In genomic region chr1:158329300-158329699, GRCh38 we compare ENCODE assay signal across 17 cellular contexts. TPM values are rescaled to one million over a fixed set of nuclear protein-coding genes. Genes with fewer than 3 reads are reported as not detected.
DNase-seq lines count a peak whose midpoint lies in the region; ATAC-seq and TF ChIP-seq lines count a peak whose summit lies in the region.
"Had no signal": no experiment of that assay in that cellular context is flagged by ENCODE, and none has a peak within 500 bp of the region (broad histone marks: within the 10 kb centered on the region; RNA-seq: fewer than 3 reads in every experiment).

No MANE protein-coding gene starts in this region.

- H3K27ac ChIP-seq in BLaER1 treated with 17β-estradiol and CSF1 and Interleukin-3, amounts not matched to agents 10 nM and 100 nM = peak overlapping the region in 1 of 11 experiments; percentile 7; a peak in 1 of 22 replicates
- no peak overlapping the region for H3K27ac ChIP-seq in CD4-positive, alpha-beta memory T cell (ENCODE audit: low read depth, low read length)

- H3K36me3 ChIP-seq in BLaER1 treated with 17β-estradiol and CSF1 and Interleukin-3, amounts not matched to agents 10 nM and 100 nM = no peaks in the 10 kb centered on the region
- H3K36me3 ChIP-seq in CD4-positive, alpha-beta memory T cell (ENCODE audit: insufficient read depth, low read length) = no peaks in the 10 kb centered on the region
- H3K36me3 ChIP-seq: HAP-1 had no signal

- H3K9me3 Mint-ChIP-seq in stimulated activated naive B cell treated with anti-CD40 and anti-IgM and Interleukin-4, amounts not matched to agents 10 μg/mL and 1 μg/mL and 100 μg/mL, for 72 hours = no peaks in the 10 kb centered on the region
- H3K9me3 Mint-ChIP-seq in CD4-positive, alpha-beta memory T cell = peaks cover 0 to 3% (median 0%) of the 10 kb centered on the region in 8 donors
- H3K9me3 Mint-ChIP-seq: CD4-positive, CD25-positive, alpha-beta regulatory T cell; CD8-positive, alpha-beta memory T cell had no signal

- peak overlapping the region in 10 of 11 experiments; percentile 6 to 64 (median 34); a peak in 12 of 22 replicates for H3K4me2 ChIP-seq in BLaER1 treated with 17β-estradiol and CSF1 and Interleukin-3, amounts not matched to agents 10 nM and 100 nM

- H3K27me3 Mint-ChIP-seq in stimulated activated naive B cell treated with anti-CD40 and anti-IgM and Interleukin-4, amounts not matched to agents 10 μg/mL and 1 μg/mL and 100 μg/mL, for 72 hours = no peaks in the 10 kb centered on the region
- H3K27me3 Mint-ChIP-seq in CD4-positive, alpha-beta memory T cell = peaks cover 6 to 16% of the 10 kb centered on the region in 2 donors

- no peaks in the 10 kb centered on the region for H4K20me1 ChIP-seq in BLaER1 treated with 17β-estradiol and CSF1 and Interleukin-3, amounts not matched to agents 10 nM and 100 nM

- no peak overlapping the region for H3K4me3 ChIP-seq in BLaER1 treated with 17β-estradiol and CSF1 and Interleukin-3, amounts not matched to agents 10 nM and 100 nM
- H3K4me3 ChIP-seq in Jurkat, Clone E6-1 (ENCODE audit: low read length) = peak overlapping the region; percentile 14
- no peak overlapping the region for H3K4me3 ChIP-seq in CD4-positive, alpha-beta memory T cell (ENCODE audit: low read length in 2 of 2)
- H3K4me3 ChIP-seq: HAP-1 had no signal

- H3K9ac ChIP-seq in BLaER1 treated with 17β-estradiol and CSF1 and Interleukin-3, amounts not matched to agents 10 nM and 100 nM = no peak overlapping the region

- peaks cover 27 to 28% of the 10 kb centered on the region in 2 donors for H3K4me1 Mint-ChIP-seq in stimulated activated naive B cell treated with anti-CD40 and anti-IgM and Interleukin-4, amounts not matched to agents 10 μg/mL and 1 μg/mL and 100 μg/mL, for 72 hours
- H3K4me1 Mint-ChIP-seq in CD4-positive, alpha-beta memory T cell = peaks cover 4 to 11% (median 7%) of the 10 kb centered on the region in 4 donors

- peak overlapping the region; percentile 68 for H3K27ac Mint-ChIP-seq in stimulated activated naive B cell treated with anti-CD40 and anti-IgM and Interleukin-4, amounts not matched to agents 10 μg/mL and 1 μg/mL and 100 μg/mL, for 72 hours
- H3K27ac Mint-ChIP-seq in CD4-positive, alpha-beta memory T cell = no peak overlapping the region
- H3K27ac Mint-ChIP-seq: CD4-positive, CD25-positive, alpha-beta regulatory T cell; CD8-positive, alpha-beta memory T cell had no signal

- no peak overlapping the region for H3K4me3 Mint-ChIP-seq in stimulated activated naive B cell treated with anti-CD40 and anti-IgM and Interleukin-4, amounts not matched to agents 10 μg/mL and 1 μg/mL and 100 μg/mL, for 72 hours
- no peak overlapping the region for H3K4me3 Mint-ChIP-seq in CD4-positive, alpha-beta memory T cell
- H3K4me3 Mint-ChIP-seq: CD4-positive, CD25-positive, alpha-beta regulatory T cell; CD8-positive, alpha-beta memory T cell had no signal

- intact Hi-C loops in CD4-positive, alpha-beta memory T cell (cut with micrococcal nuclease) = loop anchor here (1.0 kb wide), 1 partner anchor 126 kb away; no protein-coding TSS in a partner anchor

- CTCF ChIA-PET in HEK293T (lab: Yijun Ruan, JAX) = no interaction called here
- CTCF ChIA-PET in CD4-positive, alpha-beta memory T cell (lab: Charles Lee; ENCODE audit: partially characterized antibody) = interaction anchor here (1.3 to 3.1 kb wide), 2 partner anchors 124 to 743 kb away, joined by 3 to 33 read pairs; no protein-coding TSS in a partner anchor

- peaks cover 0 to 25% (median 10%) of the 10 kb centered on the region in 11 experiments; a peak in 18 of 22 replicates for H3K9me3 ChIP-seq in BLaER1 treated with 17β-estradiol and CSF1 and Interleukin-3, amounts not matched to agents 10 nM and 100 nM (replicated peaks in 1 of 11)
- no peaks in the 10 kb centered on the region for H3K9me3 ChIP-seq in CD4-positive, alpha-beta memory T cell (ENCODE audit: control insufficient read depth in 1 of 2, low read length in 2 of 2)
- H3K9me3 ChIP-seq: HAP-1 had no signal

- no peak for DNase-seq in Jurkat, Clone E6-1 (ENCODE audit: low read depth, low spot score)
- DNase-seq in stimulated activated naive B cell treated with anti-CD40 and anti-IgM and Interleukin-4, amounts not matched to agents 10 μg/mL and 1 μg/mL and 100 μg/mL, for 72 hours = no peak
- DNase-seq in HEK293T (ENCODE audit: extremely low spot score) (no peak), NCI-H2081 treated with DMSO at 0.1 percent for 48 hours (lab: John Stamatoyannopoulos, UW) (no peak)
- DNase-seq in CD4-positive, alpha-beta memory T cell = no peak
- DNase-seq: C1 segment of cervical spinal cord; CD4-positive, CD25-positive, alpha-beta regulatory T cell; CD8-positive, alpha-beta memory T cell; DMS 273 treated with DMSO at 0.1 percent for 48 hours; DMS79; GOT3 had no signal

- no peaks in the 10 kb centered on the region for H3K27me3 ChIP-seq in BLaER1 treated with 17β-estradiol and CSF1 and Interleukin-3, amounts not matched to agents 10 nM and 100 nM
- H3K27me3 ChIP-seq in CD4-positive, alpha-beta memory T cell (ENCODE audit: insufficient read depth, low read length) = no peaks in the 10 kb centered on the region

- peaks cover 23 to 62% (median 43%) of the 10 kb centered on the region in 10 experiments for H3K4me1 ChIP-seq in BLaER1 treated with 17β-estradiol and CSF1 and Interleukin-3, amounts not matched to agents 10 nM and 100 nM
- H3K4me1 ChIP-seq in CD4-positive, alpha-beta memory T cell (ENCODE audit: insufficient read depth, low read length) = peaks cover 6% of the 10 kb centered on the region
- H3K4me1 ChIP-seq: HAP-1 had no signal

- POLR2A ChIA-PET in HEK293T (lab: Yijun Ruan, JAX) = no interaction called here
- POLR2A ChIA-PET in CD4-positive, alpha-beta memory T cell (lab: Charles Lee; ENCODE audit: partially characterized antibody) = interaction anchor here (1.0 kb wide), 1 partner anchor 8 kb away, joined by 3 read pairs; no protein-coding TSS in a partner anchor

- H3K36me3 Mint-ChIP-seq in stimulated activated naive B cell treated with anti-CD40 and anti-IgM and Interleukin-4, amounts not matched to agents 10 μg/mL and 1 μg/mL and 100 μg/mL, for 72 hours = no peaks in the 10 kb centered on the region
- no peaks in the 10 kb centered on the region for H3K36me3 Mint-ChIP-seq in CD4-positive, alpha-beta memory T cell
- H3K36me3 Mint-ChIP-seq: CD4-positive, CD25-positive, alpha-beta regulatory T cell; CD8-positive, alpha-beta memory T cell had no signal

- ATAC-seq in stimulated activated naive B cell treated with anti-CD40 and anti-IgM and Interleukin-4, amounts not matched to agents 10 μg/mL and 1 μg/mL and 100 μg/mL, for 72 hours (replicated peaks) = peak in 1 of 2 donors; percentile 20

TF ChIP-seq in HEK293T, 16 proteins besides CTCF, POLR2A, EP300 and RAD21:
- TF ChIP-seq L3MBTL2 (conservative IDR thresholded peaks at IDR 0.05) (no peak), CTBP1 (IDR thresholded peaks at IDR 0.05; ENCODE audit: borderline replicate concordance) (no peak), BHLHE40 (IDR thresholded peaks at IDR 0.05; ENCODE audit: borderline replicate concordance) (no peak), SP1 (IDR thresholded peaks at IDR 0.05) (no peak), SUZ12 (IDR thresholded peaks at IDR 0.05) (no peak), PKNOX1 (IDR thresholded peaks at IDR 0.05) (no peak), TARDBP (IDR thresholded peaks at IDR 0.05) (no peak), HDGF (IDR thresholded peaks at IDR 0.05; ENCODE audit: borderline replicate concordance) (no peak), LEF1 (IDR thresholded peaks at IDR 0.05; ENCODE audit: borderline replicate concordance) (no peak), ELF4 (IDR thresholded peaks at IDR 0.05) (no peak)

RNA-seq across cellular contexts. Expression of gene CD1B, which starts 2.0 kb away (rescaled TPM):
- polyA plus RNA-seq in Jurkat, Clone E6-1 (2012; ENCODE audit: insufficient read depth, insufficient read length) = 40.2 TPM
- not detected for total RNA-seq in CD4-positive, alpha-beta memory T cell
- not detected for polyA plus RNA-seq in CD4-positive, alpha-beta memory T cell
- total RNA-seq: A172; A673; CD4-positive, CD25-positive, alpha-beta regulatory T cell; CD8-positive, alpha-beta memory T cell; Daoy; G401 had no signal
- polyA plus RNA-seq: CD4-positive, CD25-positive, alpha-beta regulatory T cell; CD8-positive, alpha-beta memory T cell had no signal

RNA-seq across cellular contexts. Expression of gene CD1E, which starts 24.4 kb away (rescaled TPM):
- polyA plus RNA-seq in Jurkat, Clone E6-1 (2012; ENCODE audit: insufficient read depth, insufficient read length) = 14.2 TPM
- total RNA-seq in CD4-positive, alpha-beta memory T cell = not detected
- polyA plus RNA-seq in CD4-positive, alpha-beta memory T cell = not detected
- total RNA-seq: A172; A673; CD4-positive, CD25-positive, alpha-beta regulatory T cell; CD8-positive, alpha-beta memory T cell; Daoy; G401 had no signal
- polyA plus RNA-seq: CD4-positive, CD25-positive, alpha-beta regulatory T cell; CD8-positive, alpha-beta memory T cell had no signal

RNA-seq across cellular contexts. Expression of gene CD1C, which starts 39.6 kb away (rescaled TPM):
- polyA plus RNA-seq in Jurkat, Clone E6-1 (2012; ENCODE audit: insufficient read depth, insufficient read length) = 23.2 TPM
- total RNA-seq in CD4-positive, alpha-beta memory T cell = not detected
- 1 to 10 TPM in 1 of 2 donors, not detected in 1; 1.0 TPM for polyA plus RNA-seq in CD4-positive, alpha-beta memory T cell
- total RNA-seq: A172; A673; CD4-positive, CD25-positive, alpha-beta regulatory T cell; Daoy; G401 had no signal
- polyA plus RNA-seq: CD8-positive, alpha-beta memory T cell had no signal
